19 cellular contexts compared by ENCODE assay signal in genomic region chr9:87500894-87501656, GRCh38. TPM values are rescaled to one million over a fixed set of nuclear protein-coding genes. Genes with fewer than 3 reads are reported as not detected.
DNase-seq lines count a peak whose midpoint lies in the region; ATAC-seq and TF ChIP-seq lines count a peak whose summit lies in the region.
"Had no signal": no experiment of that assay in that cellular context is flagged by ENCODE, and none has a peak within 500 bp of the region (broad histone marks: within the 10 kb centered on the region; RNA-seq: fewer than 3 reads in every experiment).

No MANE protein-coding gene starts in this region.

- DNase-seq in activated T-cell treated with anti-CD3 and anti-CD28 coated beads, Interleukin-2, amount 50 U/mL, for 72 hours: no peak
- DNase-seq in activated T-cell treated with anti-CD3 and anti-CD28 coated beads, Interleukin-2, amount 50 U/mL, for 48 hours: no peak
- DNase-seq in dorsolateral prefrontal cortex (no peak), NCI-H1105 treated with DMSO at 0.1 percent for 48 hours (lab: John Stamatoyannopoulos, UW) (no peak), SKM-1 treated with dmso at 0.1 percent for 144 hours (lab: John Stamatoyannopoulos, UW; ENCODE audit: unreplicated experiment) (no peak), COLO829 (ENCODE audit: low spot score) (no peak), kidney glomerular epithelial cell (lab: John Stamatoyannopoulos, UW) (no peak)
- DNase-seq: activated CD4-positive, CD25-positive, alpha-beta regulatory T cell; activated effector memory CD4-positive, alpha-beta T cell treated with Interleukin-2 at 50 U/mL for 16 hours; CD4-positive, alpha-beta T cell; esophagus squamous epithelium; KG1; NCI-H2171; nucleus accumbens; stimulated activated CD4-positive, alpha-beta T cell treated with anti-CD3 and anti-CD28 coated beads, Interleukin-2, amount 100 ng/mL, for 48 hours had no signal

- H3K4me1 Mint-ChIP-seq in activated T-cell treated with anti-CD3 and anti-CD28 coated beads, Interleukin-2, amount 50 U/mL, for 72 hours (ENCODE audit: low read depth): peaks cover 46% of the 10 kb centered on the region

- no peak overlapping the region for H3K9ac ChIP-seq in muscle layer of colon (ENCODE audit: low read length)

- H3K9me3 Mint-ChIP-seq in activated T-cell treated with anti-CD3 and anti-CD28 coated beads, Interleukin-2, amount 50 U/mL, for 72 hours: no peaks in the 10 kb centered on the region
- H3K9me3 Mint-ChIP-seq: CD4-positive, alpha-beta T cell had no signal

- peaks cover 49% of the 10 kb centered on the region for H3K4me1 ChIP-seq in muscle layer of colon (ENCODE audit: insufficient read depth, low read length)

- ATAC-seq in activated T-cell treated with anti-CD3 and anti-CD28 coated beads, Interleukin-2, amount 50 U/mL, for 72 hours (replicated peaks in 1 of 2): no peak
- ATAC-seq: sciatic nerve had no signal

- peaks cover 0 to 33% (median 2%) of the 10 kb centered on the region in 45 donors for H3K27me3 ChIP-seq in dorsolateral prefrontal cortex
- no peaks in the 10 kb centered on the region for H3K27me3 ChIP-seq in muscle layer of colon (ENCODE audit: control insufficient read depth in 1 of 2, insufficient read depth in 2 of 2, low read length in 2 of 2)

- H3K4me3 Mint-ChIP-seq in activated T-cell treated with anti-CD3 and anti-CD28 coated beads, Interleukin-2, amount 50 U/mL, for 72 hours: peak overlapping the region; percentile 86 to 87
- H3K4me3 Mint-ChIP-seq: CD4-positive, alpha-beta T cell had no signal

- TF ChIP-seq CTCF in dorsolateral prefrontal cortex (IDR thresholded peaks at IDR 0.05 in 54 of 56, conservative IDR thresholded peaks at IDR 0.05 in 2 of 56; ENCODE audit: low read depth in 1 of 56, partially characterized antibody in 56 of 56): no peak

- H3K27ac ChIP-seq in dorsolateral prefrontal cortex: no peak overlapping the region
- H3K27ac ChIP-seq in muscle layer of colon (ENCODE audit: low read depth, low read length): peak overlapping the region; percentile 46
- H3K27ac ChIP-seq: HL-60, thoracic aorta had no signal

- peaks cover 45% of the 10 kb centered on the region for H3K27me3 Mint-ChIP-seq in activated T-cell treated with anti-CD3 and anti-CD28 coated beads, Interleukin-2, amount 50 U/mL, for 72 hours (ENCODE audit: low read depth)

- H3K36me3 Mint-ChIP-seq in activated T-cell treated with anti-CD3 and anti-CD28 coated beads, Interleukin-2, amount 50 U/mL, for 72 hours (ENCODE audit: insufficient read depth in 2 of 2): peaks cover 0 to 9% of the 10 kb centered on the region in 2 donors

- no peaks in the 10 kb centered on the region for H3K9me3 ChIP-seq in muscle layer of colon (ENCODE audit: low read length)
- H3K9me3 ChIP-seq: esophagus squamous epithelium, thoracic aorta had no signal

- H3K27ac Mint-ChIP-seq in activated T-cell treated with anti-CD3 and anti-CD28 coated beads, Interleukin-2, amount 50 U/mL, for 72 hours: no peak overlapping the region
- H3K27ac Mint-ChIP-seq: CD4-positive, alpha-beta T cell had no signal

- H3K4me3 ChIP-seq in dorsolateral prefrontal cortex: peak overlapping the region in 48 of 59 donors; percentile 3 to 82 (median 71)
- no peak overlapping the region for H3K4me3 ChIP-seq in muscle layer of colon (ENCODE audit: low read depth in 1 of 2, low read length in 2 of 2)

- H3K36me3 ChIP-seq in muscle layer of colon (ENCODE audit: insufficient read depth, low read length): no peaks in the 10 kb centered on the region
- H3K36me3 ChIP-seq: esophagus squamous epithelium, thoracic aorta had no signal

- intact Hi-C loops in dorsolateral prefrontal cortex (cut with DNase I): loop anchor here in 1 of 2 donors (10.0 kb wide), 1 partner anchor 114 kb away; no protein-coding TSS in a partner anchor

RNA-seq across cellular contexts. Expression of gene DAPK1, which starts 3.4 kb away (rescaled TPM):
- 10 to 100 TPM; 28.9 to 37.8 TPM for total RNA-seq in activated T-cell treated with anti-CD3 and anti-CD28 coated beads, Interleukin-2, amount 50 U/mL, for 72 hours
- 100 to 1,000 TPM in 112 of 120 experiments, 10 to 100 TPM in 8; 51.6 to 223 (median 138) TPM for total RNA-seq in dorsolateral prefrontal cortex

Comparison
In these comparisons a context has a peak if more than half of its experiments do, and no peak if none do; other contexts are left out.
1. H3K4me3 ChIP-seq: peak in dorsolateral prefrontal cortex (48 of 59); none in muscle layer of colon (0 of 2).